ENCODE assay signal across 19 cellular contexts in genomic region chr2:219447242-219448098, GRCh38. TPM values are rescaled to one million over a fixed set of nuclear protein-coding genes. Genes with fewer than 3 reads are reported as not detected.
DNase-seq lines count a peak whose midpoint lies in the region; ATAC-seq and TF ChIP-seq lines count a peak whose summit lies in the region.
"Had no signal": no experiment of that assay in that cellular context is flagged by ENCODE, and none has a peak within 500 bp of the region (broad histone marks: within the 10 kb centered on the region; RNA-seq: fewer than 3 reads in every experiment).

No MANE protein-coding gene starts in this region.

- H3K4me3 ChIP-seq in IMR-90 (ENCODE audit: insufficient read depth, low read depth, low read length) (no peak overlapping the region), mesendoderm (ENCODE audit: low read length) (no peak overlapping the region), skeletal muscle tissue (ENCODE audit: low read length in 3 of 3) (no peak overlapping the region)
- H3K4me3 ChIP-seq: suprapubic skin had no signal

- H2BK15ac ChIP-seq in IMR-90 (ENCODE audit: low read depth, low read length) (no peak overlapping the region), mesendoderm (replicated peaks; ENCODE audit: low read depth) (no peak overlapping the region)

- H3K9me3 ChIP-seq in IMR-90 (ENCODE audit: control insufficient read depth, insufficient read depth, low read length) (no peaks in the 10 kb centered on the region), skeletal muscle tissue (ENCODE audit: control insufficient read depth in 3 of 3, low read length in 3 of 3) (no peaks in the 10 kb centered on the region)
- H3K9me3 ChIP-seq: neutrophil, suprapubic skin had no signal

- H2AFZ ChIP-seq in IMR-90 (replicated peaks; ENCODE audit: low read length, poor library complexity) = no peak overlapping the region

- H3K79me1 ChIP-seq in IMR-90 (ENCODE audit: low read depth in 1 of 2, low read length in 2 of 2) (peaks cover 20 to 50% of the 10 kb centered on the region in 2 experiments), mesendoderm (ENCODE audit: low read length) (no peaks in the 10 kb centered on the region)

- H4K8ac ChIP-seq in IMR-90 (ENCODE audit: low read depth in 2 of 2, low read length in 2 of 2) (no peak overlapping the region), mesendoderm (ENCODE audit: low read depth, low read length) (no peak overlapping the region)

- H3K79me2 ChIP-seq in mesendoderm (ENCODE audit: control insufficient read depth, insufficient read depth, low read length) = no peaks in the 10 kb centered on the region

- no peak for TF ChIP-seq CTCF in IMR-90 (conservative IDR thresholded peaks at IDR 0.05; ENCODE audit: low read depth, low read length)
- TF ChIP-seq CTCF in chondrocyte (IDR thresholded peaks at IDR 0.05) = no peak

- H2BK5ac ChIP-seq in IMR-90 (ENCODE audit: low read depth, low read length, poor library complexity, severe bottlenecking) (no peak overlapping the region), mesendoderm (ENCODE audit: low read length) (no peak overlapping the region)

- no peaks in the 10 kb centered on the region for H3K9me3 Mint-ChIP-seq in chondrocyte (ENCODE audit: low read depth)
- H3K9me3 Mint-ChIP-seq: activated naive CD8-positive, alpha-beta T cell treated with anti-CD3 and anti-CD28 coated beads, Interleukin-2, amount 10 ng/mL, durations not matched to agents 7 days and 5 days; activated T-helper 17 cell treated with anti-CD3 and anti-CD28 coated beads, Interleukin-2, amount 50 U/mL, for 72 hours had no signal

- H3K36me3 Mint-ChIP-seq in chondrocyte (ENCODE audit: low read depth) = peaks cover 4% of the 10 kb centered on the region
- H3K36me3 Mint-ChIP-seq: activated CD8-positive, alpha-beta memory T cell treated with anti-CD3 and anti-CD28 coated beads, Interleukin-2, amount 10 ng/mL, durations not matched to agents 7 days and 5 days; activated naive CD8-positive, alpha-beta T cell treated with anti-CD3 and anti-CD28 coated beads, Interleukin-2, amount 10 ng/mL, durations not matched to agents 7 days and 5 days had no signal

- ATAC-seq in IMR-90 (ENCODE audit: low read depth) = no peak
- ATAC-seq in HG02623 (IDR thresholded peaks at IDR 0.05; ENCODE audit: unreplicated experiment) = no peak
- ATAC-seq in HG03097 (IDR thresholded peaks at IDR 0.05; ENCODE audit: low FRiP score, unreplicated experiment) = no peak
- ATAC-seq: activated T-helper 17 cell treated with anti-CD3 and anti-CD28 coated beads, Interleukin-2, amount 50 U/mL, for 72 hours had no signal

- CTCF ChIA-PET in IMR-90 (lab: Yijun Ruan, JAX) = no interaction called here

- DNase-seq in IMR-90 (no peak), chondrocyte (ENCODE audit: low spot score) (no peak), mesendoderm (no peak), mesenteric fat pad (ENCODE audit: low spot score) (no peak), OCI-M2 (lab: John Stamatoyannopoulos, UW; ENCODE audit: unreplicated experiment) (no peak)
- DNase-seq: activated CD4-positive, alpha-beta T cell treated with anti-CD3 and anti-CD28 coated beads for 48 hours; activated CD8-positive, alpha-beta memory T cell treated with anti-CD3 and anti-CD28 coated beads, Interleukin-2, amount 10 ng/mL, durations not matched to agents 7 days and 5 days; NCI-H1417 treated with DMSO at 0.1 percent for 48 hours; NCI-H2171; NCI-H526 treated with DMSO at 0.1 percent for 48 hours had no signal

- no peak overlapping the region for H3K4ac ChIP-seq in IMR-90 (ENCODE audit: low read depth, low read length)
- H3K4ac ChIP-seq in mesendoderm (ENCODE audit: low read depth, low read length) = no peak overlapping the region

- no peak overlapping the region for H3K27ac ChIP-seq in IMR-90 (ENCODE audit: insufficient read depth, low read length)
- no peak overlapping the region for H3K27ac ChIP-seq in mesendoderm (ENCODE audit: low read depth, low read length)
- H3K27ac ChIP-seq in skeletal muscle tissue (ENCODE audit: low read depth, low read length) = peak overlapping the region; percentile 23
- H3K27ac ChIP-seq: neutrophil, suprapubic skin had no signal

- H4K20me1 ChIP-seq in IMR-90 (ENCODE audit: insufficient read depth, low read length) = no peaks in the 10 kb centered on the region; the same call in 1 of the 2 replicates

- no peak overlapping the region for H3K4me3 Mint-ChIP-seq in chondrocyte (ENCODE audit: unreplicated experiment)
- H3K4me3 Mint-ChIP-seq: activated CD8-positive, alpha-beta memory T cell treated with anti-CD3 and anti-CD28 coated beads, Interleukin-2, amount 10 ng/mL, durations not matched to agents 7 days and 5 days; activated naive CD8-positive, alpha-beta T cell treated with anti-CD3 and anti-CD28 coated beads, Interleukin-2, amount 10 ng/mL, durations not matched to agents 7 days and 5 days; activated T-helper 17 cell treated with anti-CD3 and anti-CD28 coated beads, Interleukin-2, amount 50 U/mL, for 72 hours had no signal

- H3K27me3 ChIP-seq in IMR-90 (ENCODE audit: control insufficient read depth, insufficient read depth, low read length) (no peaks in the 10 kb centered on the region), mesendoderm (ENCODE audit: insufficient read depth, low read length, poor library complexity) (peaks cover 5% of the 10 kb centered on the region), skeletal muscle tissue (ENCODE audit: control insufficient read depth in 3 of 3, insufficient read depth in 3 of 3, low read length in 3 of 3) (peaks cover 0 to 5% (median 5%) of the 10 kb centered on the region in 3 donors)

- no TSS peak for BruUV-seq in IMR-90 (replicated peaks; lab: Mats Ljungman, UMichigan)

- in situ Hi-C loops in IMR-90 (cut with MboI; ENCODE audit: low sequenced_read_pairs) = no loop called here

- H2AK9ac ChIP-seq in IMR-90 (replicated peaks; ENCODE audit: low read depth, low read length, poor library complexity) = peak overlapping the region; percentile 17

- peaks cover 23% of the 10 kb centered on the region for H3K9me1 ChIP-seq in IMR-90 (ENCODE audit: insufficient read depth, low read length)

- no peaks in the 10 kb centered on the region for H3K27me3 Mint-ChIP-seq in chondrocyte (ENCODE audit: low read depth)

- dilution Hi-C loops in IMR-90 (cut with HindIII; ENCODE audit: low sequenced_read_pairs, unreplicated experiment) = no loop called here

- H3K18ac ChIP-seq in IMR-90 (ENCODE audit: low read depth, low read length) = no peak overlapping the region
- H3K18ac ChIP-seq in mesendoderm (ENCODE audit: low read length) = no peak overlapping the region

- peaks cover 70% of the 10 kb centered on the region for H3K4me1 Mint-ChIP-seq in chondrocyte (ENCODE audit: low read depth)
- H3K4me1 Mint-ChIP-seq: activated T-helper 17 cell treated with anti-CD3 and anti-CD28 coated beads, Interleukin-2, amount 50 U/mL, for 72 hours had no signal

- H3K4me2 ChIP-seq in IMR-90 (ENCODE audit: low read depth, low read length) (no peak overlapping the region), mesendoderm (ENCODE audit: low read length) (no peak overlapping the region)

- H3K9ac ChIP-seq in IMR-90 (ENCODE audit: low read depth, low read length) (no peak overlapping the region), mesendoderm (ENCODE audit: low read length) (no peak overlapping the region), skeletal muscle tissue (ENCODE audit: low read depth in 1 of 3, low read length in 3 of 3) (no peak overlapping the region)

- H3K27ac Mint-ChIP-seq in chondrocyte (ENCODE audit: unreplicated experiment) = peak overlapping the region; percentile 49
- H3K27ac Mint-ChIP-seq: activated CD8-positive, alpha-beta memory T cell treated with anti-CD3 and anti-CD28 coated beads, Interleukin-2, amount 10 ng/mL, durations not matched to agents 7 days and 5 days; activated naive CD8-positive, alpha-beta T cell treated with anti-CD3 and anti-CD28 coated beads, Interleukin-2, amount 10 ng/mL, durations not matched to agents 7 days and 5 days; activated T-helper 17 cell treated with anti-CD3 and anti-CD28 coated beads, Interleukin-2, amount 50 U/mL, for 72 hours had no signal

- H3K14ac ChIP-seq in IMR-90 (replicated peaks; ENCODE audit: low read depth, low read length) = no peak overlapping the region

- TF ChIP-seq RAD21 in IMR-90 (IDR thresholded peaks at IDR 0.05; ENCODE audit: low read length) = no peak

- H3K56ac ChIP-seq in IMR-90 (ENCODE audit: extremely low read depth, insufficient read depth, low read length) (no peak overlapping the region), mesendoderm (ENCODE audit: low read length) (peak overlapping the region; percentile 88)

- POLR2A ChIA-PET in IMR-90 (lab: Charles Lee; ENCODE audit: unreplicated experiment) = no interaction called here

- no peak overlapping the region for H4K91ac ChIP-seq in IMR-90 (ENCODE audit: insufficient read depth, low read depth, low read length)

- H3K23ac ChIP-seq in IMR-90 (ENCODE audit: low read depth, low read length) (no peak overlapping the region), mesendoderm (ENCODE audit: low read length) (peak overlapping the region; percentile 66)

- H2AK5ac ChIP-seq in IMR-90 (ENCODE audit: low read depth, low read length) = no peak overlapping the region
- no peak overlapping the region for H2AK5ac ChIP-seq in mesendoderm (ENCODE audit: low read length)

- H4K5ac ChIP-seq in IMR-90 (ENCODE audit: low read depth, low read length) (no peak overlapping the region), mesendoderm (ENCODE audit: low read length) (no peak overlapping the region)

- intact Hi-C loops in IMR-90 (cut with micrococcal nuclease) = no loop called here

- H3K36me3 ChIP-seq in IMR-90 (ENCODE audit: control insufficient read depth, insufficient read depth, low read length) (peaks cover 49% of the 10 kb centered on the region), mesendoderm (ENCODE audit: control insufficient read depth, insufficient read depth, low read length) (no peaks in the 10 kb centered on the region), skeletal muscle tissue (ENCODE audit: control insufficient read depth in 3 of 3, insufficient read depth in 3 of 3, low read length in 3 of 3) (peaks cover 30 to 41% (median 40%) of the 10 kb centered on the region in 3 donors)
- H3K36me3 ChIP-seq: neutrophil, suprapubic skin had no signal

- no peak overlapping the region for H2BK20ac ChIP-seq in IMR-90 (ENCODE audit: low read depth, low read length)

- H2BK120ac ChIP-seq in IMR-90 (ENCODE audit: low read depth, low read length) = no peak overlapping the region
- H2BK120ac ChIP-seq in mesendoderm (ENCODE audit: low read depth, low read length) = no peak overlapping the region

- TF ChIP-seq POLR2A in IMR-90 (IDR thresholded peaks at IDR 0.05; ENCODE audit: low read depth, low read length) = no peak

- peaks cover 34% of the 10 kb centered on the region for H3K4me1 ChIP-seq in IMR-90 (ENCODE audit: control insufficient read depth, insufficient read depth, low read length)
- no peaks in the 10 kb centered on the region for H3K4me1 ChIP-seq in mesendoderm (ENCODE audit: control insufficient read depth, low read depth, low read length)
- H3K4me1 ChIP-seq in skeletal muscle tissue (ENCODE audit: control insufficient read depth in 3 of 3, insufficient read depth in 3 of 3, low read length in 3 of 3) = peaks cover 54 to 78% (median 62%) of the 10 kb centered on the region in 3 donors

- 91% methylated on average over 13 of the region's 23 CpGs; no CpG with 5 or more reads in 1 of the 2 experiments for WGBS in IMR-90 (ENCODE audit: extremely low coverage in 2 of 2, insufficient read length in 1 of 2), 2 experiments
- WGBS in mesendoderm (ENCODE audit: extremely low coverage, insufficient coverage, low lambda C conversion rate) = no CpG with 5 or more reads among the region's 23 CpGs

RNA-seq across cellular contexts. Expression of gene SPEG, which starts 12.8 kb away (rescaled TPM):
- total RNA-seq in IMR-90 (2012; rRNA removed) (6.8 and 7.8 TPM in 2 replicates), chondrocyte (62.9 to 94.9 TPM (median 89.7 TPM) in 3 replicates), skeletal muscle tissue (95.5 TPM), mesenteric fat pad (4.7 TPM)
- polyA plus RNA-seq in IMR-90 (2012; rRNA removed) = 81.6 and 109 TPM in 2 replicates
- 37.7 and 53.1 TPM in 2 replicates for polyA plus RNA-seq in IMR-90 (2012; cell fraction: cytosol; rRNA removed)
- polyA plus RNA-seq in IMR-90 (2012; cell fraction: nucleus; rRNA removed; ENCODE audit: low replicate concordance) = 492 and 808 TPM in 2 replicates
- polyA plus RNA-seq in mesendoderm (2013, experiment 1 of 2) = 6.7 TPM
- 6.4 TPM for polyA plus RNA-seq in mesendoderm (2013, experiment 2 of 2)

RNA-seq across cellular contexts. Expression of gene DES, which starts 29.3 kb away (rescaled TPM):
- total RNA-seq in IMR-90 (2012; rRNA removed) = 3.3 and 4.3 TPM in 2 replicates
- 4.0 and 4.9 TPM in 2 replicates for polyA plus RNA-seq in IMR-90 (2012; rRNA removed)
- polyA plus RNA-seq in IMR-90 (2012; cell fraction: cytosol; rRNA removed) = 3.4 and 4.1 TPM in 2 replicates
- polyA plus RNA-seq in IMR-90 (2012; cell fraction: nucleus; rRNA removed; ENCODE audit: low replicate concordance) = 3.2 TPM in 2 replicates
- 0.70 to 19.8 TPM (median 15.5 TPM) in 3 replicates for total RNA-seq in chondrocyte
- 3.5 TPM for polyA plus RNA-seq in mesendoderm (2013, experiment 1 of 2)
- polyA plus RNA-seq in mesendoderm (2013, experiment 2 of 2) = 3.2 TPM
- total RNA-seq in skeletal muscle tissue = 3,588 TPM
- 62.5 TPM for total RNA-seq in mesenteric fat pad
- total RNA-seq: activated CD8-positive, alpha-beta memory T cell treated with anti-CD3 and anti-CD28 coated beads, Interleukin-2, amount 10 ng/mL, durations not matched to agents 7 days and 5 days; activated naive CD8-positive, alpha-beta T cell treated with anti-CD3 and anti-CD28 coated beads, Interleukin-2, amount 10 ng/mL, durations not matched to agents 7 days and 5 days; activated T-helper 17 cell treated with anti-CD3 and anti-CD28 coated beads, Interleukin-2, amount 50 U/mL, for 72 hours; dermis microvascular lymphatic vessel endothelial cell; epithelial cell of proximal tubule had no signal

RNA-seq across cellular contexts. Expression of gene GMPPA, which starts 51.2 kb away (rescaled TPM):
- total RNA-seq in IMR-90 (2012; rRNA removed) = 93.0 and 103 TPM in 2 replicates
- 124 and 134 TPM in 2 replicates for polyA plus RNA-seq in IMR-90 (2012; rRNA removed)
- 73.7 and 110 TPM in 2 replicates for polyA plus RNA-seq in IMR-90 (2012; cell fraction: cytosol; rRNA removed)
- 322 and 367 TPM in 2 replicates for polyA plus RNA-seq in IMR-90 (2012; cell fraction: nucleus; rRNA removed; ENCODE audit: low replicate concordance)
- total RNA-seq in chondrocyte = 60.9 to 72.4 TPM (median 62.1 TPM) in 3 replicates
- polyA plus RNA-seq in mesendoderm (2013, experiment 1 of 2) = 20.4 TPM
- 20.2 TPM for polyA plus RNA-seq in mesendoderm (2013, experiment 2 of 2)
- 27.7 TPM for total RNA-seq in skeletal muscle tissue
- total RNA-seq in mesenteric fat pad = 32.4 TPM

RNA-seq across cellular contexts. Expression of gene DNPEP, which starts 59.8 kb away (rescaled TPM):
- 74.7 and 89.4 TPM in 2 replicates for total RNA-seq in IMR-90 (2012; rRNA removed)
- polyA plus RNA-seq in IMR-90 (2012; rRNA removed) = 74.2 and 75.1 TPM in 2 replicates
- 40.9 and 81.3 TPM in 2 replicates for polyA plus RNA-seq in IMR-90 (2012; cell fraction: cytosol; rRNA removed)
- polyA plus RNA-seq in IMR-90 (2012; cell fraction: nucleus; rRNA removed; ENCODE audit: low replicate concordance) = 134 and 230 TPM in 2 replicates
- total RNA-seq in chondrocyte = 42.3 to 47.9 TPM (median 43.5 TPM) in 3 replicates
- polyA plus RNA-seq in mesendoderm (2013, experiment 1 of 2) = 49.5 TPM
- polyA plus RNA-seq in mesendoderm (2013, experiment 2 of 2) = 50.4 TPM
- total RNA-seq in skeletal muscle tissue = 25.1 TPM
- 78.6 TPM for total RNA-seq in mesenteric fat pad

Comparison
In these comparisons a context has a peak if more than half of its experiments do, and no peak if none do; other contexts are left out.
1. RNA of gene DES, which starts 29.3 kb away (total RNA-seq): 3,588 TPM in skeletal muscle tissue (single experiment); 62.5 TPM in mesenteric fat pad (single experiment), 0.70 to 19.8 TPM in chondrocyte and 3.3 to 4.3 TPM in IMR-90; every median in the first group is over 10 times any median in the second.